ENCODE assay signal across 2 cellular contexts in genomic region chr11:66107600-66108151, GRCh38.
TF ChIP-seq lines count a peak whose summit lies in the region.

No MANE protein-coding gene starts in this region.

TF ChIP-seq in IMR-90, 13 proteins besides CTCF, POLR2A, EP300 and RAD21:
- no peak for TF ChIP-seq MXI1 (IDR thresholded peaks at IDR 0.05; ENCODE audit: borderline replicate concordance, low read depth, low read length)
- TF ChIP-seq BHLHE40 (IDR thresholded peaks at IDR 0.05; ENCODE audit: low read depth, low read length) = no peak
- TF ChIP-seq RFX5 (IDR thresholded peaks at IDR 0.05; ENCODE audit: low read depth, low read length) = no peak
- TF ChIP-seq RCOR1 (IDR thresholded peaks at IDR 0.05; ENCODE audit: insufficient replicate concordance, low read length) = no peak

TF ChIP-seq in GM12878, 131 proteins besides CTCF, POLR2A, EP300 and RAD21:
- no peak for TF ChIP-seq PAX5 (IDR thresholded peaks at IDR 0.05; ENCODE audit: borderline replicate concordance, low read depth, low read length)
- TF ChIP-seq MYB (IDR thresholded peaks at IDR 0.05; ENCODE audit: borderline replicate concordance, low read depth, low read length) = no peak
- no peak for TF ChIP-seq BCLAF1 (IDR thresholded peaks at IDR 0.05)
- no peak for TF ChIP-seq MTA2 (IDR thresholded peaks at IDR 0.05; ENCODE audit: low read depth)
- no peak for TF ChIP-seq ZNF207 (IDR thresholded peaks at IDR 0.05; ENCODE audit: borderline replicate concordance)
- TF ChIP-seq KDM1A (IDR thresholded peaks at IDR 0.05; ENCODE audit: borderline replicate concordance) = no peak
- no peak for TF ChIP-seq ATF7 (IDR thresholded peaks at IDR 0.05; ENCODE audit: low read depth)
- TF ChIP-seq IKZF2 (IDR thresholded peaks at IDR 0.05) = no peak
- no peak for TF ChIP-seq POLR2AphosphoS2 (IDR thresholded peaks at IDR 0.05; ENCODE audit: low read depth, low read length)
- TF ChIP-seq BRCA1 (IDR thresholded peaks at IDR 0.05; ENCODE audit: low read depth, low read length) = no peak
- TF ChIP-seq SP1 (IDR thresholded peaks at IDR 0.05; ENCODE audit: low read depth, low read length) = no peak
- no peak for TF ChIP-seq CREM (IDR thresholded peaks at IDR 0.05; ENCODE audit: low read depth)
- no peak for TF ChIP-seq RBBP5 (conservative IDR thresholded peaks at IDR 0.05)
- TF ChIP-seq MLLT1 (IDR thresholded peaks at IDR 0.05) = no peak
- TF ChIP-seq NBN (IDR thresholded peaks at IDR 0.05) = no peak
- TF ChIP-seq CREB1 (IDR thresholded peaks at IDR 0.05; ENCODE audit: low read depth) = no peak
- no peak for TF ChIP-seq RAD51 (IDR thresholded peaks at IDR 0.05)
- TF ChIP-seq TCF7 (IDR thresholded peaks at IDR 0.05; ENCODE audit: borderline replicate concordance) = no peak
- TF ChIP-seq HDAC6 (IDR thresholded peaks at IDR 0.05; ENCODE audit: unreplicated experiment) = no peak
- TF ChIP-seq SMARCA5 (IDR thresholded peaks at IDR 0.05) = no peak
